Comparison of ENCODE assay signal across 1 cellular context in the genomic region with DNA sequence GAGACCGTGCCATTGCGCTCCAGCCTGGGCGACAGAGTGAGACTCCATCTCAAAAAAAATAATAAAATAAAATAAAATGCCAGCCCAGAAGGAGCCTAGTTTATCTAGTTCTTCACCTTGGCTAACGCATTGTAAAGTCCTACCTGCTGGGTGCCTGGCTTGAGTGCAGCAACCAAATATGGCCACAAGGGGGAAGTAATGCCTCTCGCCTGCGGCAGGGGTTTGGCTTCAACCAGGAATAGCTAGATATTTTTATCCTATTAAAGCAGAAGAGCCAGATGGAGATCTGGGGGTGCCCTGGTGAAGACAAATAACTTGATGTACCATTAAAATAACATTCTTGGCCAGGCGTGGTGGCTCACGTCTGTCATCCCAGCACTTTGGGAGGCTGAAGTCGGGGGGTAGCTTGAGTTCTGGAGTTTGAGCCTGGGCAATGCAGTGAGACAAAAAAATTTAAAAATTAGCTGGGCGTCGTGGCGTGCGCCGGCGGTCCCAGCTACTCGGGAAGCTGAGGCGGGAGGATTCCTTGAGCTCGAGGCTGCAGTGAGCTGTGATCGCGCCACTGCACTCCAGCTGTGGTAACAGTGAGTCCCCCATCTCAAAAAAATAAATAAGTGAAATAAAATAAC.
TF ChIP-seq lines count a peak whose summit lies in the region.

No MANE protein-coding gene starts in this region.

TF ChIP-seq in H1, 55 proteins besides CTCF, POLR2A, EP300 and RAD21:
- TF ChIP-seq JUND (IDR thresholded peaks at IDR 0.05; ENCODE audit: low read length): no peak
- TF ChIP-seq BACH1 (IDR thresholded peaks at IDR 0.05; ENCODE audit: low read length): no peak
- no peak for TF ChIP-seq RFX5 (IDR thresholded peaks at IDR 0.05; ENCODE audit: borderline replicate concordance, low read depth, low read length)
- no peak for TF ChIP-seq ZNF274 (IDR thresholded peaks at IDR 0.05; ENCODE audit: borderline replicate concordance, extremely low read depth, low read length)
- no peak for TF ChIP-seq CTBP2 (IDR thresholded peaks at IDR 0.05; ENCODE audit: borderline replicate concordance, insufficient read depth, insufficient read length, low read length)
